1 cellular context compared by ENCODE assay signal in the genomic region with DNA sequence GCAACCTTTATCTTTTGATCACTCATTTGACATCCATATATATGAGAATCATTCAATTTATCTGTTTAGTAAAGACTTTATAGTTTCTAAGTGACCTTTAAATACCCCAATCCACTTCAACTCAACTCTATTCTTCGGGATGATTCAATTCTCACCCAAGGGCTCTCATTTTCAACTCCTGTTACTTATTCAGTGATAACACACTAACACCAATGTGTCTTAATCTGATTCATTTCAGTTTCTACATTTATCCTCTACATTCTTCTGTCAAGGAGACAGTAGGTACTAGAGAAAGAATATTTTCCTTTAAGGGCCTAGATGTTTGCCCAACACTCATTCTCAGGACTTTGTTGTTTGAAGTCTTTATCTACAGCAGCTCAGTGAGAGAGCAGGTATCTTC.
TF ChIP-seq lines count a peak whose summit lies in the region.

No MANE protein-coding gene starts in this region.

TF ChIP-seq in GM23338, 12 proteins besides CTCF, POLR2A, EP300 and RAD21 (continued from another document):
- TF ChIP-seq, protein P1, sequence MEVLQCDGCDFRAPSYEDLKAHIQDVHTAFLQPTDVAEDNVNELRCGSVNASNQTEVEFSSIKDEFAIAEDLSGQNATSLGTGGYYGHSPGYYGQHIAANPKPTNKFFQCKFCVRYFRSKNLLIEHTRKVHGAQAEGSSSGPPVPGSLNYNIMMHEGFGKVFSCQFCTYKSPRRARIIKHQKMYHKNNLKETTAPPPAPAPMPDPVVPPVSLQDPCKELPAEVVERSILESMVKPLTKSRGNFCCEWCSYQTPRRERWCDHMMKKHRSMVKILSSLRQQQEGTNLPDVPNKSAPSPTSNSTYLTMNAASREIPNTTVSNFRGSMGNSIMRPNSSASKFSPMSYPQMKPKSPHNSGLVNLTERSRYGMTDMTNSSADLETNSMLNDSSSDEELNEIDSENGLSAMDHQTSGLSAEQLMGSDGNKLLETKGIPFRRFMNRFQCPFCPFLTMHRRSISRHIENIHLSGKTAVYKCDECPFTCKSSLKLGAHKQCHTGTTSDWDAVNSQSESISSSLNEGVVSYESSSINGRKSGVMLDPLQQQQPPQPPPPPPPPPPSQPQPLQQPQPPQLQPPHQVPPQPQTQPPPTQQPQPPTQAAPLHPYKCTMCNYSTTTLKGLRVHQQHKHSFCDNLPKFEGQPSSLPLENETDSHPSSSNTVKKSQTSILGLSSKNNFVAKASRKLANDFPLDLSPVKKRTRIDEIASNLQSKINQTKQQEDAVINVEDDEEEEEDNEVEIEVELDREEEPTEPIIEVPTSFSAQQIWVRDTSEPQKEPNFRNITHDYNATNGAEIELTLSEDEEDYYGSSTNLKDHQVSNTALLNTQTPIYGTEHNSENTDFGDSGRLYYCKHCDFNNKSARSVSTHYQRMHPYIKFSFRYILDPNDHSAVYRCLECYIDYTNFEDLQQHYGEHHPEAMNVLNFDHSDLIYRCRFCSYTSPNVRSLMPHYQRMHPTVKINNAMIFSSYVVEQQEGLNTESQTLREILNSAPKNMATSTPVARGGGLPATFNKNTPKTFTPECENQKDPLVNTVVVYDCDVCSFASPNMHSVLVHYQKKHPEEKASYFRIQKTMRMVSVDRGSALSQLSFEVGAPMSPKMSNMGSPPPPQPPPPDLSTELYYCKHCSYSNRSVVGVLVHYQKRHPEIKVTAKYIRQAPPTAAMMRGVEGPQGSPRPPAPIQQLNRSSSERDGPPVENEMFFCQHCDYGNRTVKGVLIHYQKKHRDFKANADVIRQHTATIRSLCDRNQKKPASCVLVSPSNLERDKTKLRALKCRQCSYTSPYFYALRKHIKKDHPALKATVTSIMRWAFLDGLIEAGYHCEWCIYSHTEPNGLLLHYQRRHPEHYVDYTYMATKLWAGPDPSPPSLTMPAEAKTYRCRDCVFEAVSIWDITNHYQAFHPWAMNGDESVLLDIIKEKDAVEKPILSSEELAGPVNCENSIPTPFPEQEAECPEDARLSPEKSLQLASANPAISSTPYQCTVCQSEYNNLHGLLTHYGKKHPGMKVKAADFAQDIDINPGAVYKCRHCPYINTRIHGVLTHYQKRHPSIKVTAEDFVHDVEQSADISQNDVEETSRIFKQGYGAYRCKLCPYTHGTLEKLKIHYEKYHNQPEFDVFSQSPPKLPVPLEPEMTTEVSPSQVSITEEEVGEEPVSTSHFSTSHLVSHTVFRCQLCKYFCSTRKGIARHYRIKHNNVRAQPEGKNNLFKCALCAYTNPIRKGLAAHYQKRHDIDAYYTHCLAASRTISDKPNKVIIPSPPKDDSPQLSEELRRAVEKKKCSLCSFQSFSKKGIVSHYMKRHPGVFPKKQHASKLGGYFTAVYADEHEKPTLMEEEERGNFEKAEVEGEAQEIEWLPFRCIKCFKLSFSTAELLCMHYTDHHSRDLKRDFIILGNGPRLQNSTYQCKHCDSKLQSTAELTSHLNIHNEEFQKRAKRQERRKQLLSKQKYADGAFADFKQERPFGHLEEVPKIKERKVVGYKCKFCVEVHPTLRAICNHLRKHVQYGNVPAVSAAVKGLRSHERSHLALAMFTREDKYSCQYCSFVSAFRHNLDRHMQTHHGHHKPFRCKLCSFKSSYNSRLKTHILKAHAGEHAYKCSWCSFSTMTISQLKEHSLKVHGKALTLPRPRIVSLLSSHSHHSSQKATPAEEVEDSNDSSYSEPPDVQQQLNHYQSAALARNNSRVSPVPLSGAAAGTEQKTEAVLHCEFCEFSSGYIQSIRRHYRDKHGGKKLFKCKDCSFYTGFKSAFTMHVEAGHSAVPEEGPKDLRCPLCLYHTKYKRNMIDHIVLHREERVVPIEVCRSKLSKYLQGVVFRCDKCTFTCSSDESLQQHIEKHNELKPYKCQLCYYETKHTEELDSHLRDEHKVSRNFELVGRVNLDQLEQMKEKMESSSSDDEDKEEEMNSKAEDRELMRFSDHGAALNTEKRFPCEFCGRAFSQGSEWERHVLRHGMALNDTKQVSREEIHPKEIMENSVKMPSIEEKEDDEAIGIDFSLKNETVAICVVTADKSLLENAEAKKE (CRISPR knock-in tag; IDR thresholded peaks at IDR 0.05), result no peak
